Comparison of ENCODE assay signal across 1 cellular context in genomic region chr19:12749938-12750521, GRCh38.
TF ChIP-seq lines count a peak whose summit lies in the region.

No MANE protein-coding gene starts in this region.

TF ChIP-seq in HEK293, 187 proteins besides CTCF, POLR2A, EP300 and RAD21 (continued from another document):
- TF ChIP-seq, protein P1, sequence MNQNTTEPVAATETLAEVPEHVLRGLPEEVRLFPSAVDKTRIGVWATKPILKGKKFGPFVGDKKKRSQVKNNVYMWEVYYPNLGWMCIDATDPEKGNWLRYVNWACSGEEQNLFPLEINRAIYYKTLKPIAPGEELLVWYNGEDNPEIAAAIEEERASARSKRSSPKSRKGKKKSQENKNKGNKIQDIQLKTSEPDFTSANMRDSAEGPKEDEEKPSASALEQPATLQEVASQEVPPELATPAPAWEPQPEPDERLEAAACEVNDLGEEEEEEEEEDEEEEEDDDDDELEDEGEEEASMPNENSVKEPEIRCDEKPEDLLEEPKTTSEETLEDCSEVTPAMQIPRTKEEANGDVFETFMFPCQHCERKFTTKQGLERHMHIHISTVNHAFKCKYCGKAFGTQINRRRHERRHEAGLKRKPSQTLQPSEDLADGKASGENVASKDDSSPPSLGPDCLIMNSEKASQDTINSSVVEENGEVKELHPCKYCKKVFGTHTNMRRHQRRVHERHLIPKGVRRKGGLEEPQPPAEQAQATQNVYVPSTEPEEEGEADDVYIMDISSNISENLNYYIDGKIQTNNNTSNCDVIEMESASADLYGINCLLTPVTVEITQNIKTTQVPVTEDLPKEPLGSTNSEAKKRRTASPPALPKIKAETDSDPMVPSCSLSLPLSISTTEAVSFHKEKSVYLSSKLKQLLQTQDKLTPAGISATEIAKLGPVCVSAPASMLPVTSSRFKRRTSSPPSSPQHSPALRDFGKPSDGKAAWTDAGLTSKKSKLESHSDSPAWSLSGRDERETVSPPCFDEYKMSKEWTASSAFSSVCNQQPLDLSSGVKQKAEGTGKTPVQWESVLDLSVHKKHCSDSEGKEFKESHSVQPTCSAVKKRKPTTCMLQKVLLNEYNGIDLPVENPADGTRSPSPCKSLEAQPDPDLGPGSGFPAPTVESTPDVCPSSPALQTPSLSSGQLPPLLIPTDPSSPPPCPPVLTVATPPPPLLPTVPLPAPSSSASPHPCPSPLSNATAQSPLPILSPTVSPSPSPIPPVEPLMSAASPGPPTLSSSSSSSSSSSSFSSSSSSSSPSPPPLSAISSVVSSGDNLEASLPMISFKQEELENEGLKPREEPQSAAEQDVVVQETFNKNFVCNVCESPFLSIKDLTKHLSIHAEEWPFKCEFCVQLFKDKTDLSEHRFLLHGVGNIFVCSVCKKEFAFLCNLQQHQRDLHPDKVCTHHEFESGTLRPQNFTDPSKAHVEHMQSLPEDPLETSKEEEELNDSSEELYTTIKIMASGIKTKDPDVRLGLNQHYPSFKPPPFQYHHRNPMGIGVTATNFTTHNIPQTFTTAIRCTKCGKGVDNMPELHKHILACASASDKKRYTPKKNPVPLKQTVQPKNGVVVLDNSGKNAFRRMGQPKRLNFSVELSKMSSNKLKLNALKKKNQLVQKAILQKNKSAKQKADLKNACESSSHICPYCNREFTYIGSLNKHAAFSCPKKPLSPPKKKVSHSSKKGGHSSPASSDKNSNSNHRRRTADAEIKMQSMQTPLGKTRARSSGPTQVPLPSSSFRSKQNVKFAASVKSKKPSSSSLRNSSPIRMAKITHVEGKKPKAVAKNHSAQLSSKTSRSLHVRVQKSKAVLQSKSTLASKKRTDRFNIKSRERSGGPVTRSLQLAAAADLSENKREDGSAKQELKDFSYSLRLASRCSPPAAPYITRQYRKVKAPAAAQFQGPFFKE (tag by site-specific recombination; IDR thresholded peaks at IDR 0.05; ENCODE audit: borderline replicate concordance): no peak
- peak; percentile 49; the same call in 1 of the 2 replicates for TF ChIP-seq ZNF629 (tag by site-specific recombination; IDR thresholded peaks at IDR 0.05)
- 0 out of 2 replicates have a peak, but pooled peaks have one; percentile 33 for TF ChIP-seq PATZ1 (tag by site-specific recombination; IDR thresholded peaks at IDR 0.05)
- peak; percentile 59; the same call in 1 of the 2 replicates for TF ChIP-seq ZXDB (tag by site-specific recombination; IDR thresholded peaks at IDR 0.05)
- TF ChIP-seq SP7 (tag by site-specific recombination; IDR thresholded peaks at IDR 0.05): peak; percentile 29; the same call in 1 of the 2 replicates
- TF ChIP-seq ZNF366 (tag by site-specific recombination; conservative IDR thresholded peaks at IDR 0.05): 0 out of 2 replicates have a peak, but pooled peaks have one; percentile 23
- TF ChIP-seq, protein P2, sequence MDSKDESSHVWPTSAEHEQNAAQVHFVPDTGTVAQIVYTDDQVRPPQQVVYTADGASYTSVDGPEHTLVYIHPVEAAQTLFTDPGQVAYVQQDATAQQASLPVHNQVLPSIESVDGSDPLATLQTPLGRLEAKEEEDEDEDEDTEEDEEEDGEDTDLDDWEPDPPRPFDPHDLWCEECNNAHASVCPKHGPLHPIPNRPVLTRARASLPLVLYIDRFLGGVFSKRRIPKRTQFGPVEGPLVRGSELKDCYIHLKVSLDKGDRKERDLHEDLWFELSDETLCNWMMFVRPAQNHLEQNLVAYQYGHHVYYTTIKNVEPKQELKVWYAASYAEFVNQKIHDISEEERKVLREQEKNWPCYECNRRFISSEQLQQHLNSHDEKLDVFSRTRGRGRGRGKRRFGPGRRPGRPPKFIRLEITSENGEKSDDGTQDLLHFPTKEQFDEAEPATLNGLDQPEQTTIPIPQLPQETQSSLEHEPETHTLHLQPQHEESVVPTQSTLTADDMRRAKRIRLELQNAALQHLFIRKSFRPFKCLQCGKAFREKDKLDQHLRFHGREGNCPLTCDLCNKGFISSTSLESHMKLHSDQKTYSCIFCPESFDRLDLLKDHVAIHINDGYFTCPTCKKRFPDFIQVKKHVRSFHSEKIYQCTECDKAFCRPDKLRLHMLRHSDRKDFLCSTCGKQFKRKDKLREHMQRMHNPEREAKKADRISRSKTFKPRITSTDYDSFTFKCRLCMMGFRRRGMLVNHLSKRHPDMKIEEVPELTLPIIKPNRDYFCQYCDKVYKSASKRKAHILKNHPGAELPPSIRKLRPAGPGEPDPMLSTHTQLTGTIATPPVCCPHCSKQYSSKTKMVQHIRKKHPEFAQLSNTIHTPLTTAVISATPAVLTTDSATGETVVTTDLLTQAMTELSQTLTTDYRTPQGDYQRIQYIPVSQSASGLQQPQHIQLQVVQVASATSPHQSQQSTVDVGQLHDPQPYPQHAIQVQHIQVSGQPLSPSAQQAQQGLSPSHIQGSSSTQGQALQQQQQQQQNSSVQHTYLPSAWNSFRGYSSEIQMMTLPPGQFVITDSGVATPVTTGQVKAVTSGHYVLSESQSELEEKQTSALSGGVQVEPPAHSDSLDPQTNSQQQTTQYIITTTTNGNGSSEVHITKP (tag by site-specific recombination; IDR thresholded peaks at IDR 0.05): peak; percentile 37; the same call in 1 of the 2 replicates
- no peak for TF ChIP-seq ZNF266 (tag by site-specific recombination; IDR thresholded peaks at IDR 0.05; ENCODE audit: low read depth)
- TF ChIP-seq WT1 (tag by site-specific recombination; IDR thresholded peaks at IDR 0.05): peak; percentile 90
- TF ChIP-seq ZBTB17 (tag by site-specific recombination; IDR thresholded peaks at IDR 0.05): 0 out of 2 replicates have a peak, but pooled peaks have one; percentile 18
- 0 out of 2 replicates have a peak, but pooled peaks have one; percentile 42 for TF ChIP-seq ZNF639 (tag by site-specific recombination; IDR thresholded peaks at IDR 0.05)
- no peak for TF ChIP-seq ZNF23 (tag by site-specific recombination; IDR thresholded peaks at IDR 0.05; ENCODE audit: borderline replicate concordance)
- TF ChIP-seq OSR2 (tag by site-specific recombination; IDR thresholded peaks at IDR 0.05): peak; percentile 83
- TF ChIP-seq, protein P3, sequence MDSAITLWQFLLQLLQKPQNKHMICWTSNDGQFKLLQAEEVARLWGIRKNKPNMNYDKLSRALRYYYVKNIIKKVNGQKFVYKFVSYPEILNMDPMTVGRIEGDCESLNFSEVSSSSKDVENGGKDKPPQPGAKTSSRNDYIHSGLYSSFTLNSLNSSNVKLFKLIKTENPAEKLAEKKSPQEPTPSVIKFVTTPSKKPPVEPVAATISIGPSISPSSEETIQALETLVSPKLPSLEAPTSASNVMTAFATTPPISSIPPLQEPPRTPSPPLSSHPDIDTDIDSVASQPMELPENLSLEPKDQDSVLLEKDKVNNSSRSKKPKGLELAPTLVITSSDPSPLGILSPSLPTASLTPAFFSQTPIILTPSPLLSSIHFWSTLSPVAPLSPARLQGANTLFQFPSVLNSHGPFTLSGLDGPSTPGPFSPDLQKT (IDR thresholded peaks at IDR 0.05; ENCODE audit: borderline replicate concordance, low read depth, low read length): no peak
- no peak for TF ChIP-seq ZNF544 (tag by site-specific recombination; IDR thresholded peaks at IDR 0.05)
- TF ChIP-seq, protein P4, sequence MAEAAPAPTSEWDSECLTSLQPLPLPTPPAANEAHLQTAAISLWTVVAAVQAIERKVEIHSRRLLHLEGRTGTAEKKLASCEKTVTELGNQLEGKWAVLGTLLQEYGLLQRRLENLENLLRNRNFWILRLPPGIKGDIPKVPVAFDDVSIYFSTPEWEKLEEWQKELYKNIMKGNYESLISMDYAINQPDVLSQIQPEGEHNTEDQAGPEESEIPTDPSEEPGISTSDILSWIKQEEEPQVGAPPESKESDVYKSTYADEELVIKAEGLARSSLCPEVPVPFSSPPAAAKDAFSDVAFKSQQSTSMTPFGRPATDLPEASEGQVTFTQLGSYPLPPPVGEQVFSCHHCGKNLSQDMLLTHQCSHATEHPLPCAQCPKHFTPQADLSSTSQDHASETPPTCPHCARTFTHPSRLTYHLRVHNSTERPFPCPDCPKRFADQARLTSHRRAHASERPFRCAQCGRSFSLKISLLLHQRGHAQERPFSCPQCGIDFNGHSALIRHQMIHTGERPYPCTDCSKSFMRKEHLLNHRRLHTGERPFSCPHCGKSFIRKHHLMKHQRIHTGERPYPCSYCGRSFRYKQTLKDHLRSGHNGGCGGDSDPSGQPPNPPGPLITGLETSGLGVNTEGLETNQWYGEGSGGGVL (tag by site-specific recombination; IDR thresholded peaks at IDR 0.05): 0 out of 2 replicates have a peak, but pooled peaks have one; percentile 19
- TF ChIP-seq, protein P5, sequence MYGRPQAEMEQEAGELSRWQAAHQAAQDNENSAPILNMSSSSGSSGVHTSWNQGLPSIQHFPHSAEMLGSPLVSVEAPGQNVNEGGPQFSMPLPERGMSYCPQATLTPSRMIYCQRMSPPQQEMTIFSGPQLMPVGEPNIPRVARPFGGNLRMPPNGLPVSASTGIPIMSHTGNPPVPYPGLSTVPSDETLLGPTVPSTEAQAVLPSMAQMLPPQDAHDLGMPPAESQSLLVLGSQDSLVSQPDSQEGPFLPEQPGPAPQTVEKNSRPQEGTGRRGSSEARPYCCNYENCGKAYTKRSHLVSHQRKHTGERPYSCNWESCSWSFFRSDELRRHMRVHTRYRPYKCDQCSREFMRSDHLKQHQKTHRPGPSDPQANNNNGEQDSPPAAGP (tag by site-specific recombination; IDR thresholded peaks at IDR 0.05): peak; percentile 95
- no peak for TF ChIP-seq ZBTB49 (tag by site-specific recombination; IDR thresholded peaks at IDR 0.05; ENCODE audit: low read depth)
- TF ChIP-seq SALL2 (tag by site-specific recombination; IDR thresholded peaks at IDR 0.05; ENCODE audit: borderline replicate concordance): no peak
- TF ChIP-seq ZNF558 (tag by site-specific recombination; IDR thresholded peaks at IDR 0.05): no peak
- TF ChIP-seq ZIC2 (tag by site-specific recombination; IDR thresholded peaks at IDR 0.05): peak; percentile 74
- peak; percentile 46; the same call in 1 of the 2 replicates for TF ChIP-seq INSM2 (tag by site-specific recombination; IDR thresholded peaks at IDR 0.05)
- 0 out of 2 replicates have a peak, but pooled peaks have one; percentile 41 for TF ChIP-seq KLF1 (tag by site-specific recombination; IDR thresholded peaks at IDR 0.05)
- TF ChIP-seq GLI2 (tag by site-specific recombination; IDR thresholded peaks at IDR 0.05; ENCODE audit: borderline replicate concordance, low read depth): peak; percentile 15; the same call in 1 of the 2 replicates
- 0 out of 2 replicates have a peak, but pooled peaks have one; percentile 3 for TF ChIP-seq ZEB2 (tag by site-specific recombination; IDR thresholded peaks at IDR 0.05)
